ENCODE assay signal across 25 cellular contexts in genomic region chr6:63452117-63452516, GRCh38.
A peak's percentile ranks its signal among the peaks of the same experiment; 100 is the strongest.
DNase-seq lines count a peak whose midpoint lies in the region; ATAC-seq and TF ChIP-seq lines count a peak whose summit lies in the region.
"Had no signal": no experiment of that assay in that cellular context is flagged by ENCODE, and none has a peak within 500 bp of the region (broad histone marks: within the 10 kb centered on the region; RNA-seq: fewer than 3 reads in every experiment).

No MANE protein-coding gene starts in this region.

- no peaks in the 10 kb centered on the region for H4K20me1 ChIP-seq in GM23248 (ENCODE audit: insufficient read depth)

- no peak overlapping the region for H3K27ac ChIP-seq in GM23248
- peak overlapping the region; percentile 83 to 85 for H3K27ac ChIP-seq in liver (ENCODE audit: low read depth in 1 of 2, low read length in 2 of 2)
- H3K27ac ChIP-seq: neutrophil had no signal

- DNase-seq in GM23248 (peak; percentile 4), NB4 (ENCODE audit: low read depth) (peak; percentile 36), cardiac fibroblast (ENCODE audit: low read depth in 2 of 2) (peak; percentile 2 to 8), glutamatergic neuron (no peak), NCI-H187 (lab: John Stamatoyannopoulos, UW) (no peak)
- DNase-seq: activated CD4-positive, alpha-beta T cell treated with anti-CD3 and anti-CD28 coated beads for 48 hours; activated naive CD4-positive, alpha-beta T cell treated with anti-CD3 and anti-CD28 coated beads for 36 hours; activated T-cell treated with anti-CD3 and anti-CD28 coated beads, Interleukin-2, amount 50 U/mL, for 48 hours; anterior cingulate cortex; C1 segment of cervical spinal cord; EL; foreskin fibroblast; hypothalamus; Karpas-422; NCI-H1105 treated with DMSO at 0.1 percent for 48 hours; NCI-H526; SHP77; T-cell had no signal

- H3K4me1 Mint-ChIP-seq in glutamatergic neuron (ENCODE audit: low read depth, unreplicated experiment): no peaks in the 10 kb centered on the region
- H3K4me1 Mint-ChIP-seq: central memory CD8-positive, alpha-beta T cell; T-cell had no signal

- H3K36me3 Mint-ChIP-seq in glutamatergic neuron (ENCODE audit: unreplicated experiment): no peaks in the 10 kb centered on the region
- H3K36me3 Mint-ChIP-seq: stimulated activated memory B cell treated with anti-CD40 and anti-IgM and Interleukin-4, amounts not matched to agents 10 μg/mL and 1 μg/mL and 100 μg/mL, for 72 hours; T-cell had no signal

- no peak overlapping the region for H3K9ac ChIP-seq in GM23248
- peak overlapping the region; percentile 54 to 98 for H3K9ac ChIP-seq in liver (ENCODE audit: low read depth in 1 of 2, low read length in 2 of 2)

- H3K27me3 Mint-ChIP-seq in glutamatergic neuron (ENCODE audit: unreplicated experiment): no peaks in the 10 kb centered on the region
- H3K27me3 Mint-ChIP-seq: central memory CD8-positive, alpha-beta T cell; stimulated activated memory B cell treated with anti-CD40 and anti-IgM and Interleukin-4, amounts not matched to agents 10 μg/mL and 1 μg/mL and 100 μg/mL, for 72 hours; T-cell had no signal

- H3K4me3 Mint-ChIP-seq in glutamatergic neuron (ENCODE audit: unreplicated experiment): no peak overlapping the region
- H3K4me3 Mint-ChIP-seq: activated naive CD4-positive, alpha-beta T cell treated with anti-CD3 and anti-CD28 coated beads for 36 hours; central memory CD8-positive, alpha-beta T cell; stimulated activated memory B cell treated with anti-CD40 and anti-IgM and Interleukin-4, amounts not matched to agents 10 μg/mL and 1 μg/mL and 100 μg/mL, for 72 hours; T-cell had no signal

- TF ChIP-seq CTCF in NB4 (IDR thresholded peaks at IDR 0.05; ENCODE audit: low read depth, low read length) (no peak), cardiac fibroblast (IDR thresholded peaks at IDR 0.05; ENCODE audit: low read depth, low read length) (no peak), liver (IDR thresholded peaks at IDR 0.05; ENCODE audit: low read depth, low read length, missing input control) (no peak), glutamatergic neuron (IDR thresholded peaks at IDR 0.05; ENCODE audit: partially characterized antibody, unreplicated experiment) (no peak)

- no peaks in the 10 kb centered on the region for H3F3A ChIP-seq in GM23248 (ENCODE audit: insufficient read depth)

- H3K4me3 ChIP-seq in GM23248 (no peak overlapping the region), NB4 (ENCODE audit: low read depth, low read length) (no peak overlapping the region), cardiac fibroblast (replicated peaks in 1 of 2; ENCODE audit: low read depth in 2 of 2, low read length in 2 of 2) (no peak overlapping the region), liver (ENCODE audit: low read depth in 1 of 3, low read length in 3 of 3) (peak overlapping the region in 2 of 3 donors; percentile 31 to 38)
- H3K4me3 ChIP-seq: smooth muscle cell had no signal

- 48 to 52% methylated on average over 4 of the region's 4 CpGs for WGBS in GM23248 (ENCODE audit: low coverage in 1 of 2, low lambda C conversion rate in 2 of 2, missing lambda C conversion rate in 2 of 2), 2 experiments
- WGBS in liver: 34% methylated on average over 4 of the region's 4 CpGs

- ATAC-seq in GM21619 (IDR thresholded peaks at IDR 0.05; ENCODE audit: unreplicated experiment) (no peak), GM19397 (IDR thresholded peaks at IDR 0.05; ENCODE audit: unreplicated experiment) (no peak)
- ATAC-seq: stimulated activated memory B cell treated with anti-CD40 and anti-IgM and Interleukin-4, amounts not matched to agents 10 μg/mL and 1 μg/mL and 100 μg/mL, for 72 hours; T-cell had no signal

- no peaks in the 10 kb centered on the region for H3K9me2 ChIP-seq in GM23248 (ENCODE audit: insufficient read depth)

- H3K27ac Mint-ChIP-seq in glutamatergic neuron (ENCODE audit: unreplicated experiment): no peak overlapping the region
- H3K27ac Mint-ChIP-seq: activated naive CD4-positive, alpha-beta T cell treated with anti-CD3 and anti-CD28 coated beads for 36 hours; stimulated activated memory B cell treated with anti-CD40 and anti-IgM and Interleukin-4, amounts not matched to agents 10 μg/mL and 1 μg/mL and 100 μg/mL, for 72 hours; T-cell had no signal

- no peaks in the 10 kb centered on the region for H3K79me2 ChIP-seq in GM23248 (ENCODE audit: insufficient read depth)

- TF ChIP-seq POLR2A in NB4 (IDR thresholded peaks at IDR 0.05; ENCODE audit: extremely low read depth, insufficient read length): no peak

- H3K4me2 ChIP-seq in GM23248 (ENCODE audit: unreplicated experiment): no peak overlapping the region
- H3K4me2 ChIP-seq: smooth muscle cell had no signal

- H3K4me1 ChIP-seq in GM23248 (ENCODE audit: insufficient read depth) (no peaks in the 10 kb centered on the region), liver (ENCODE audit: control insufficient read depth in 4 of 4, insufficient read depth in 4 of 4, low read length in 3 of 4) (peaks cover 0 to 10% (median 1%) of the 10 kb centered on the region in 4 donors)

- in situ Hi-C loops in GM23248 (cut with MboI): no loop called here

- H2AFZ ChIP-seq in GM23248: no peak overlapping the region

- no peaks in the 10 kb centered on the region for H3K9me3 ChIP-seq in GM23248 (ENCODE audit: low read depth)
- H3K9me3 ChIP-seq in liver (ENCODE audit: control insufficient read depth in 4 of 4, low read length in 3 of 4): no peaks in the 10 kb centered on the region
- H3K9me3 ChIP-seq: neutrophil had no signal

- H3K9me3 Mint-ChIP-seq in glutamatergic neuron (ENCODE audit: unreplicated experiment): no peaks in the 10 kb centered on the region
- H3K9me3 Mint-ChIP-seq: activated naive CD4-positive, alpha-beta T cell treated with anti-CD3 and anti-CD28 coated beads for 36 hours; stimulated activated memory B cell treated with anti-CD40 and anti-IgM and Interleukin-4, amounts not matched to agents 10 μg/mL and 1 μg/mL and 100 μg/mL, for 72 hours; T-cell had no signal

- H3K27me3 ChIP-seq in GM23248 (replicated peaks; ENCODE audit: insufficient read depth) (no peaks in the 10 kb centered on the region), liver (ENCODE audit: control insufficient read depth in 4 of 4, insufficient read depth in 4 of 4, low read length in 3 of 4) (no peaks in the 10 kb centered on the region)
- H3K27me3 ChIP-seq: neutrophil had no signal

- peak; percentile 68 to 75 for TF ChIP-seq RAD21 in liver (IDR thresholded peaks at IDR 0.05)

- H3K36me3 ChIP-seq in GM23248 (ENCODE audit: low read depth) (no peaks in the 10 kb centered on the region), liver (ENCODE audit: control insufficient read depth in 4 of 4, insufficient read depth in 3 of 4, low read depth in 1 of 4, low read length in 3 of 4) (no peaks in the 10 kb centered on the region)
- H3K36me3 ChIP-seq: neutrophil had no signal

TF ChIP-seq in liver, 16 proteins besides CTCF, POLR2A, EP300 and RAD21 (continues in another document):
- peak; percentile 90 for TF ChIP-seq SP1 (IDR thresholded peaks at IDR 0.05)
- peak; percentile 91 for TF ChIP-seq REST (IDR thresholded peaks at IDR 0.05)
- TF ChIP-seq YY1 (IDR thresholded peaks at IDR 0.05): peak; percentile 73
- peak; percentile 93 for TF ChIP-seq TAF1 (conservative IDR thresholded peaks at IDR 0.05)
- peak; percentile 60 for TF ChIP-seq FOXA1 (IDR thresholded peaks at IDR 0.05)
- TF ChIP-seq RXRA (IDR thresholded peaks at IDR 0.05): peak; percentile 84 to 86
- peak; percentile 79 for TF ChIP-seq ZBTB33 (IDR thresholded peaks at IDR 0.05)
- peak; percentile 73 for TF ChIP-seq ATF3 (IDR thresholded peaks at IDR 0.05)
- peak; percentile 81 to 89 for TF ChIP-seq JUND (IDR thresholded peaks at IDR 0.05)
- peak; percentile 56 for TF ChIP-seq HNF4G (IDR thresholded peaks at IDR 0.05)
- TF ChIP-seq NR2F2 (IDR thresholded peaks at IDR 0.05): peak; percentile 21

Comparison
In these comparisons a context has a peak if more than half of its experiments do, and no peak if none do; other contexts are left out.
1. DNase-seq: peak in GM23248 (single experiment), NB4 (single experiment) and cardiac fibroblast (2 of 2); none in glutamatergic neuron (single experiment) and NCI-H187 (0 of 2).
2. H3K4me3 ChIP-seq: peak in liver (2 of 3); none in GM23248 (single experiment), NB4 (single experiment) and cardiac fibroblast (0 of 2).